Comparison of ENCODE assay signal across 26 cellular contexts in genomic region chr2:152350155-152350679, GRCh38. TPM values are rescaled to one million over a fixed set of nuclear protein-coding genes. Genes with fewer than 3 reads are reported as not detected.
DNase-seq lines count a peak whose midpoint lies in the region; ATAC-seq, FAIRE-seq and TF ChIP-seq lines count a peak whose summit lies in the region.
"Had no signal": no experiment of that assay in that cellular context is flagged by ENCODE, and none has a peak within 500 bp of the region (broad histone marks: within the 10 kb centered on the region; RNA-seq: fewer than 3 reads in every experiment).

No MANE protein-coding gene starts in this region.

- H4K8ac ChIP-seq in H1 (ENCODE audit: extremely low read depth, insufficient read depth, low read length), result no peak overlapping the region

- WGBS in mammary epithelial cell (ENCODE audit: low coverage, missing lambda C conversion rate), result 100% methylated on average over 5 of the region's 5 CpGs
- 91% methylated on average over 5 of the region's 5 CpGs; no CpG with 5 or more reads in 1 of the 2 experiments for WGBS in H1 (ENCODE audit: extremely low coverage in 1 of 2, insufficient coverage in 1 of 2, insufficient read length in 1 of 2, insufficient replicate concordance in 2 of 2, low coverage in 1 of 2, low lambda C conversion rate in 2 of 2, missing lambda C conversion rate in 1 of 2), 2 experiments
- WGBS in body of pancreas, 2 donors, result 95 to 96% methylated on average over 5 of the region's 5 CpGs
- 90 to 93% (median 92%) methylated on average over 5 of the region's 5 CpGs for WGBS in ovary, 3 donors

- H2BK5ac ChIP-seq in H1 (ENCODE audit: low read depth, low read length), result no peak overlapping the region

- H4K91ac ChIP-seq in H1 (replicated peaks; ENCODE audit: insufficient read length, low read length), result no peak overlapping the region

- BruUV-seq in MCF 10A (replicated peaks; lab: Mats Ljungman, UMichigan), result no TSS peak
- no TSS peak for BruUV-seq in mammary epithelial cell (replicated peaks; lab: Mats Ljungman, UMichigan)

- peak overlapping the region; percentile 16 for H3K27ac Mint-ChIP-seq in MCF 10A (ENCODE audit: low read depth, unreplicated experiment)
- H3K27ac Mint-ChIP-seq in nephron progenitor cell, result peak overlapping the region; percentile 10
- H3K27ac Mint-ChIP-seq: CD8-positive, alpha-beta memory T cell had no signal

- H2BK20ac ChIP-seq in H1 (ENCODE audit: low read length), result no peak overlapping the region

- H3K27me3 Mint-ChIP-seq in MCF 10A (ENCODE audit: insufficient read depth, unreplicated experiment) (no peaks in the 10 kb centered on the region), nephron progenitor cell (ENCODE audit: low read depth, poor library complexity) (no peaks in the 10 kb centered on the region)

- in situ Hi-C loops in mammary epithelial cell (cut with MboI; ENCODE audit: low sequenced_read_pairs in 2 of 2), result no loop called here

- no peaks in the 10 kb centered on the region for H3K23me2 ChIP-seq in H1 (ENCODE audit: low read depth, low read length)

- H4K20me1 ChIP-seq in mammary epithelial cell (ENCODE audit: insufficient read depth, low read length) (peaks cover 15% of the 10 kb centered on the region), H1 (replicated peaks in 1 of 2; ENCODE audit: control insufficient read depth in 1 of 2, insufficient read depth in 2 of 2, low read length in 2 of 2) (peaks cover 6 to 16% of the 10 kb centered on the region in 2 experiments)

- H3K4me2 ChIP-seq in mammary epithelial cell (ENCODE audit: insufficient read depth, low read depth, low read length) (no peak overlapping the region), H1 (ENCODE audit: insufficient read depth in 1 of 2, low read depth in 2 of 2, low read length in 2 of 2) (no peak overlapping the region)
- H3K4me2 ChIP-seq: BLaER1 treated with 17β-estradiol and CSF1 and Interleukin-3, amounts not matched to agents 10 nM and 100 nM had no signal

- peaks cover 13% of the 10 kb centered on the region for H3K79me1 ChIP-seq in H1 (ENCODE audit: low read depth, low read length)

- H3K36me3 Mint-ChIP-seq in MCF 10A (ENCODE audit: insufficient read depth, unreplicated experiment) (peaks cover 13% of the 10 kb centered on the region), nephron progenitor cell (ENCODE audit: low read depth) (peaks cover 33% of the 10 kb centered on the region)
- H3K36me3 Mint-ChIP-seq: CD8-positive, alpha-beta memory T cell had no signal

- CTCF ChIA-PET in MCF 10A (lab: Yijun Ruan, JAX) (interaction anchor here (0.6 to 1.5 kb wide), 3 partner anchors 22 to 161 kb away, joined by 3 read pairs; no protein-coding TSS in a partner anchor), mammary epithelial cell (lab: Charles Lee; ENCODE audit: low non-redundant PET) (no interaction called here), H1 (lab: Charles Lee; ENCODE audit: partially characterized antibody) (no interaction called here)

- 0 out of 2 replicates have a peak overlapping the region, but pooled peaks have one; percentile 4 for H2BK15ac ChIP-seq in H1 (ENCODE audit: low read length)

- TF ChIP-seq CTCF in MCF 10A (IDR thresholded peaks at IDR 0.05; ENCODE audit: unreplicated experiment) (no peak), mammary epithelial cell (conservative IDR thresholded peaks at IDR 0.05 in 1 of 2, IDR thresholded peaks at IDR 0.05 in 1 of 2; ENCODE audit: extremely low read depth in 1 of 2, insufficient read depth in 1 of 2, low read depth in 1 of 2, low read length in 2 of 2) (no peak), H1 (IDR thresholded peaks at IDR 0.05; ENCODE audit: control extremely low read depth in 1 of 3, insufficient read depth in 1 of 3, low read depth in 1 of 3, low read length in 3 of 3) (no peak), nephron progenitor cell (IDR thresholded peaks at IDR 0.05) (no peak), body of pancreas (IDR thresholded peaks at IDR 0.05) (no peak), ovary (IDR thresholded peaks at IDR 0.05) (no peak)

- DNase-seq in MCF 10A (ENCODE audit: unreplicated experiment), result no peak
- no peak for DNase-seq in mammary epithelial cell
- DNase-seq in H1 (ENCODE audit: low read depth in 1 of 2, low spot score in 2 of 2), result no peak
- no peak for DNase-seq in nephron progenitor cell
- no peak for DNase-seq in AML-193 (lab: John Stamatoyannopoulos, UW)
- DNase-seq in SIG-M5 treated with dmso at 0.1 percent for 504 hours (lab: John Stamatoyannopoulos, UW; ENCODE audit: unreplicated experiment), result no peak
- no peak for DNase-seq in body of pancreas
- no peak for DNase-seq in ovary
- DNase-seq: ACHN; CD8-positive, alpha-beta memory T cell; DMS53; GDM1; MM.1S; NCI-H1048; NCI-H1417 treated with DMSO at 0.1 percent for 48 hours; NCI-H187; NCI-H510A treated with DMSO at 0.1 percent for 48 hours; NCI-H748 treated with DMSO at 0.1 percent for 48 hours; SHP77 treated with DMSO at 0.1 percent for 48 hours had no signal

- H3K36me3 ChIP-seq in mammary epithelial cell (ENCODE audit: insufficient read depth, low read length) (peaks cover 3% of the 10 kb centered on the region), H1 (ENCODE audit: control insufficient read depth in 2 of 4, insufficient read depth in 4 of 4, low read length in 3 of 4) (no peaks in the 10 kb centered on the region; a peak in 1 of 8 replicates), body of pancreas (replicated peaks in 1 of 2; ENCODE audit: insufficient read depth in 1 of 2, low read depth in 2 of 2) (no peaks in the 10 kb centered on the region), ovary (no peaks in the 10 kb centered on the region)

- H3K4me3 Mint-ChIP-seq in MCF 10A (ENCODE audit: unreplicated experiment), result no peak overlapping the region
- H3K4me3 Mint-ChIP-seq in nephron progenitor cell, result no peak overlapping the region
- H3K4me3 Mint-ChIP-seq: CD8-positive, alpha-beta memory T cell had no signal

- dilution Hi-C loops in mammary epithelial cell (cut with HindIII; ENCODE audit: low sequenced_read_pairs), result no loop called here

- no peak for ATAC-seq in body of pancreas
- ATAC-seq: K562, SK-N-SH treated with all-trans-retinoic acid at 6 μM for 48 hours had no signal

- POLR2A ChIA-PET in MCF 10A (lab: Yijun Ruan, JAX) (no interaction called here), H1 (lab: Charles Lee; ENCODE audit: partially characterized antibody) (no interaction called here)

- H3K27ac ChIP-seq in mammary epithelial cell (ENCODE audit: insufficient read depth, low read depth, low read length) (no peak overlapping the region), H1 (ENCODE audit: low read depth, low read length) (no peak overlapping the region), body of pancreas (no peak overlapping the region), ovary (no peak overlapping the region)
- H3K27ac ChIP-seq: 22Rv1; BLaER1 treated with 17β-estradiol and CSF1 and Interleukin-3, amounts not matched to agents 10 nM and 100 nM; RWPE1 had no signal

- H3K4me3 ChIP-seq in mammary epithelial cell (replicated peaks in 1 of 3; ENCODE audit: insufficient read depth in 1 of 3, low read depth in 2 of 3, low read length in 3 of 3) (no peak overlapping the region), H1 (ENCODE audit: extremely low read depth in 1 of 4, insufficient read depth in 2 of 4, low read depth in 3 of 4, low read length in 4 of 4) (no peak overlapping the region), body of pancreas (no peak overlapping the region), ovary (no peak overlapping the region)
- H3K4me3 ChIP-seq: BLaER1 treated with 17β-estradiol and CSF1 and Interleukin-3, amounts not matched to agents 10 nM and 100 nM; K562 had no signal

- H3K27me3 ChIP-seq in mammary epithelial cell (ENCODE audit: insufficient read depth, low read length) (no peaks in the 10 kb centered on the region), H1 (replicated peaks in 1 of 4; ENCODE audit: control insufficient read depth in 3 of 4, extremely low read depth in 1 of 4, insufficient read depth in 3 of 4, low read length in 3 of 4) (no peaks in the 10 kb centered on the region), body of pancreas (no peaks in the 10 kb centered on the region), ovary (no peaks in the 10 kb centered on the region)
- H3K27me3 ChIP-seq: BLaER1 treated with 17β-estradiol and CSF1 and Interleukin-3, amounts not matched to agents 10 nM and 100 nM had no signal

- no peak overlapping the region for H3K23ac ChIP-seq in H1 (ENCODE audit: insufficient read length)

- TF ChIP-seq POLR2A in H1 (IDR thresholded peaks at IDR 0.05; ENCODE audit: control extremely low read depth in 1 of 2, low read depth in 2 of 2, low read length in 2 of 2) (no peak), body of pancreas (IDR thresholded peaks at IDR 0.05) (no peak), ovary (IDR thresholded peaks at IDR 0.05) (no peak)

- H3K9me3 Mint-ChIP-seq in MCF 10A (ENCODE audit: unreplicated experiment), result no peaks in the 10 kb centered on the region
- peaks cover 7% of the 10 kb centered on the region for H3K9me3 Mint-ChIP-seq in nephron progenitor cell

- no peak overlapping the region for H3K14ac ChIP-seq in H1 (ENCODE audit: insufficient read length)

- TF ChIP-seq EP300 in H1 (IDR thresholded peaks at IDR 0.05; ENCODE audit: borderline replicate concordance in 1 of 2, low read depth in 2 of 2, low read length in 2 of 2), result no peak
- no peak for TF ChIP-seq EP300 in ovary (IDR thresholded peaks at IDR 0.05)

- H3K4ac ChIP-seq in H1 (replicated peaks; ENCODE audit: insufficient read length, low read depth, low read length), result no peak overlapping the region

- H3K18ac ChIP-seq in H1 (ENCODE audit: extremely low read depth, low read length), result no peak overlapping the region

- H3K4me1 ChIP-seq in mammary epithelial cell (ENCODE audit: insufficient read depth, low read length), result peaks cover 21% of the 10 kb centered on the region
- 0 out of 7 replicates have a peak, but pooled peaks cover 0 to 3% (median 0%) of the 10 kb centered on the region in 4 experiments for H3K4me1 ChIP-seq in H1 (replicated peaks in 1 of 4; ENCODE audit: control insufficient read depth in 3 of 4, insufficient read depth in 4 of 4, low read length in 3 of 4)
- H3K4me1 ChIP-seq in body of pancreas, result peaks cover 4% of the 10 kb centered on the region
- H3K4me1 ChIP-seq in ovary (ENCODE audit: insufficient read depth), result peaks cover 2% of the 10 kb centered on the region

- H3K9ac ChIP-seq in mammary epithelial cell (ENCODE audit: insufficient read depth, low read length) (no peak overlapping the region), H1 (replicated peaks in 1 of 4; ENCODE audit: extremely low read depth in 1 of 4, low read depth in 3 of 4, low read length in 3 of 4) (no peak overlapping the region)
- H3K9ac ChIP-seq: BLaER1 treated with 17β-estradiol and CSF1 and Interleukin-3, amounts not matched to agents 10 nM and 100 nM had no signal

- H2BK12ac ChIP-seq in H1 (ENCODE audit: low read depth, low read length), result no peak overlapping the region

- TF ChIP-seq RAD21 in H1 (IDR thresholded peaks at IDR 0.05 in 1 of 2, conservative IDR thresholded peaks at IDR 0.05 in 1 of 2; ENCODE audit: low read depth in 2 of 2, low read length in 2 of 2), result no peak

- H4K5ac ChIP-seq in H1 (ENCODE audit: insufficient read length, low read depth, low read length), result no peak overlapping the region

- H3K9me3 ChIP-seq in mammary epithelial cell (replicated peaks; ENCODE audit: insufficient read depth, low read length), result no peaks in the 10 kb centered on the region
- H3K9me3 ChIP-seq in H1 (ENCODE audit: insufficient read depth in 2 of 2, low read depth in 1 of 2, low read length in 1 of 2), result no peaks in the 10 kb centered on the region
- no peaks in the 10 kb centered on the region for H3K9me3 ChIP-seq in body of pancreas
- no peaks in the 10 kb centered on the region for H3K9me3 ChIP-seq in ovary

- intact Hi-C loops in MCF 10A (cut with micrococcal nuclease) (no loop called here), mammary epithelial cell (cut with micrococcal nuclease) (no loop called here), body of pancreas (cut with DNase I) (no loop called here), ovary (cut with DNase I) (no loop called here)

- peaks cover 23% of the 10 kb centered on the region for H3K4me1 Mint-ChIP-seq in MCF 10A (ENCODE audit: insufficient read depth, unreplicated experiment)
- peaks cover 14% of the 10 kb centered on the region for H3K4me1 Mint-ChIP-seq in nephron progenitor cell
- H3K4me1 Mint-ChIP-seq: CD8-positive, alpha-beta memory T cell had no signal

- H2AFZ ChIP-seq in mammary epithelial cell (ENCODE audit: low read depth, low read length) (no peak overlapping the region), H1 (ENCODE audit: low read length) (no peak overlapping the region)

- no peak overlapping the region for H2BK120ac ChIP-seq in H1 (replicated peaks; ENCODE audit: low read depth, low read length)

- H2AK5ac ChIP-seq in H1 (ENCODE audit: low read depth, low read length), result no peak overlapping the region

- no peak for FAIRE-seq in H1 (lab: Jason Lieb, UNC)
- FAIRE-seq: D721Med, GM18507, K562 had no signal

- no peak overlapping the region for H3K56ac ChIP-seq in H1 (replicated peaks; ENCODE audit: insufficient read length, low read depth, low read length)

- peaks cover 83% of the 10 kb centered on the region for H3K79me2 ChIP-seq in mammary epithelial cell (ENCODE audit: insufficient read depth, low read length)
- peaks cover 3 to 87% of the 10 kb centered on the region in 2 experiments; a peak in 3 of 4 replicates for H3K79me2 ChIP-seq in H1 (ENCODE audit: control insufficient read depth in 1 of 2, insufficient read depth in 2 of 2, low read length in 2 of 2)

RNA-seq across cellular contexts. Expression of gene FMNL2, which starts 15.2 kb away (rescaled TPM):
- 72.9 and 76.5 TPM in 2 replicates for total RNA-seq in MCF 10A (2022)
- 10 to 100 TPM; 26.5 to 62.9 TPM for total RNA-seq in mammary epithelial cell
- polyA plus RNA-seq in mammary epithelial cell, result 25.0 TPM
- 33.6 TPM for polyA minus RNA-seq in mammary epithelial cell
- 45.1 and 45.9 TPM in 2 replicates for total RNA-seq in H1 (2021; fragmentation: NEBNext Ultra II Directional; extraction: Animal tissue kit (Norgen Biotek cat#: 25700))
- 8.9 and 15.5 TPM in 2 replicates for polyA plus RNA-seq in H1 (2011; rRNA removed)
- 19.9 TPM for polyA plus RNA-seq in H1 (2011; cell fraction: cytosol; rRNA removed)
- polyA plus RNA-seq in H1 (2011; cell fraction: nucleus; rRNA removed), result 15.6 TPM
- polyA plus RNA-seq in H1 (2012, experiment 1 of 2), result 19.7 to 38.9 TPM (median 23.9 TPM) in 4 replicates
- 1.5 TPM for polyA plus RNA-seq in H1 (2012, experiment 2 of 2)
- polyA plus RNA-seq in H1 (2013, experiment 1 of 2), result 24.3 TPM
- 21.4 TPM for polyA plus RNA-seq in H1 (2013, experiment 2 of 2)
- 22.8 and 23.4 TPM in 2 replicates for polyA minus RNA-seq in H1 (2011; rRNA and poly(A)+ RNA removed)
- polyA minus RNA-seq in H1 (2011; cell fraction: cytosol; rRNA and poly(A)+ RNA removed), result 15.4 TPM
- 43.0 TPM for polyA minus RNA-seq in H1 (2011; cell fraction: nucleus; rRNA and poly(A)+ RNA removed)
- total RNA-seq in body of pancreas, result 10 to 100 TPM; 13.5 to 44.4 TPM
- 10 to 100 TPM; 30.3 to 89.1 (median 53.6) TPM for total RNA-seq in ovary
- polyA plus RNA-seq in ovary, result 10 to 100 TPM; 37.9 to 42.0 TPM
